ENCODE assay signal across 22 cellular contexts in genomic region chr1:67525053-67525760, GRCh38.
DNase-seq lines count a peak whose midpoint lies in the region; ATAC-seq, FAIRE-seq and TF ChIP-seq lines count a peak whose summit lies in the region.
"Had no signal": no experiment of that assay in that cellular context is flagged by ENCODE, and none has a peak within 500 bp of the region (broad histone marks: within the 10 kb centered on the region; RNA-seq: fewer than 3 reads in every experiment).

No MANE protein-coding gene starts in this region.

- H2BK120ac ChIP-seq in IMR-90 (ENCODE audit: low read depth, low read length): no peak overlapping the region

- no peak overlapping the region for H3K4me3 ChIP-seq in IMR-90 (ENCODE audit: insufficient read depth, low read depth, low read length)
- H3K4me3 ChIP-seq in HepG2 (replicated peaks in 1 of 3; ENCODE audit: insufficient read depth in 1 of 3, low read depth in 2 of 3, low read length in 3 of 3): 0 out of 6 replicates have a peak overlapping the region, but pooled peaks of 1 of the 3 experiments have one; percentile 15
- no peak overlapping the region for H3K4me3 ChIP-seq in naive thymus-derived CD4-positive, alpha-beta T cell (ENCODE audit: low read length)
- H3K4me3 ChIP-seq in SJCRH30: no peak overlapping the region
- H3K4me3 ChIP-seq: A549; BLaER1 treated with 17β-estradiol and CSF1 and Interleukin-3, amounts not matched to agents 10 nM and 100 nM had no signal

- no peaks in the 10 kb centered on the region for H3K9me3 ChIP-seq in IMR-90 (ENCODE audit: control insufficient read depth, insufficient read depth, low read length)
- no peaks in the 10 kb centered on the region for H3K9me3 ChIP-seq in HepG2 (ENCODE audit: low read length)
- H3K9me3 ChIP-seq in naive thymus-derived CD4-positive, alpha-beta T cell (ENCODE audit: control insufficient read depth in 2 of 3, low read length in 3 of 3): no peaks in the 10 kb centered on the region
- H3K9me3 ChIP-seq in SJCRH30 (replicated peaks): no peaks in the 10 kb centered on the region
- H3K9me3 ChIP-seq: A549; BLaER1 treated with 17β-estradiol and CSF1 and Interleukin-3, amounts not matched to agents 10 nM and 100 nM; Caco-2 had no signal

- no peaks in the 10 kb centered on the region for H3K79me1 ChIP-seq in IMR-90 (ENCODE audit: low read depth in 1 of 2, low read length in 2 of 2)

- peak; percentile 23 for FAIRE-seq in HepG2 (lab: Jason Lieb, UNC)
- FAIRE-seq: A549, GM12892 had no signal

- no CpG with 5 or more reads among the region's 2 CpGs for WGBS in IMR-90 (ENCODE audit: extremely low coverage in 2 of 2, insufficient read length in 1 of 2), 2 experiments
- WGBS in HepG2 (ENCODE audit: low lambda C conversion rate): 54% methylated on average over 2 of the region's 2 CpGs

- BruUV-seq in IMR-90 (replicated peaks; lab: Mats Ljungman, UMichigan): no TSS peak
- BruUV-seq in HepG2 (replicated peaks; lab: Mats Ljungman, UMichigan): no TSS peak

- no peak overlapping the region for H2BK5ac ChIP-seq in IMR-90 (ENCODE audit: low read depth, low read length, poor library complexity, severe bottlenecking)

- DNase-seq in IMR-90 (no peak), epithelial cell of prostate (ENCODE audit: low read depth, low spot score) (no peak), HepG2 (ENCODE audit: low spot score) (no peak), HPDE6-E6E7 (ENCODE audit: extremely low spot score) (no peak), CD1c-positive myeloid dendritic cell (ENCODE audit: extremely low spot score) (no peak), SJCRH30 (no peak)
- DNase-seq in naive thymus-derived CD4-positive, alpha-beta T cell: no peak
- DNase-seq: AML-193; Caco-2; CD8-positive, alpha-beta T cell; GF-D8; KG1; MM.1S; NCI-H1048; NCI-H1694; NCI-H2029 treated with DMSO at 0.1 percent for 48 hours; NCI-H526 treated with DMSO at 0.1 percent for 48 hours; Right ventricle myocardium superior; RPMI8226 had no signal

- in situ Hi-C loops in IMR-90 (cut with MboI; ENCODE audit: low sequenced_read_pairs) (loop anchor here (10.0 to 25.0 kb wide), 2 partner anchors 580 to 837 kb away; no protein-coding TSS in a partner anchor), HepG2 (cut with HindIII; ENCODE audit: extremely low pct_ligation_motif_present, low pct_unique_long_range_greater_than_20kb) (no loop called here)

- no peak for TF ChIP-seq RAD21 in IMR-90 (IDR thresholded peaks at IDR 0.05; ENCODE audit: low read length)
- no peak for TF ChIP-seq RAD21 in HepG2 (CRISPR knock-in tag; IDR thresholded peaks at IDR 0.05)

- no peak overlapping the region for H3K4ac ChIP-seq in IMR-90 (ENCODE audit: low read depth, low read length)

- H3K4me2 ChIP-seq in IMR-90 (ENCODE audit: low read depth, low read length) (no peak overlapping the region), HepG2 (ENCODE audit: low read depth, low read length) (peak overlapping the region; percentile 64)
- H3K4me2 ChIP-seq: A549 had no signal

- H3K27ac Mint-ChIP-seq in naive thymus-derived CD4-positive, alpha-beta T cell: no peak overlapping the region
- H3K27ac Mint-ChIP-seq: CD8-positive, alpha-beta T cell had no signal

- H3K14ac ChIP-seq in IMR-90 (replicated peaks; ENCODE audit: low read depth, low read length): no peak overlapping the region

- no peak for TF ChIP-seq POLR2A in IMR-90 (IDR thresholded peaks at IDR 0.05; ENCODE audit: low read depth, low read length)
- TF ChIP-seq POLR2A in HepG2 (IDR thresholded peaks at IDR 0.05; ENCODE audit: insufficient read depth in 1 of 2, low read depth in 2 of 2, low read length in 2 of 2): no peak

- no peak overlapping the region for H3K56ac ChIP-seq in IMR-90 (ENCODE audit: extremely low read depth, insufficient read depth, low read length)

- H2AK5ac ChIP-seq in IMR-90 (ENCODE audit: low read depth, low read length): no peak overlapping the region

- POLR2A ChIA-PET in IMR-90 (lab: Charles Lee; ENCODE audit: unreplicated experiment): no interaction called here
- POLR2A ChIA-PET in HepG2 (lab: Yijun Ruan, JAX): interaction anchor here (1.5 to 2.9 kb wide), 3 partner anchors 9 to 160 kb away, joined by 7 to 16 read pairs (median 11); partner anchors contain the start of gene GADD45A
- POLR2A ChIA-PET in naive thymus-derived CD4-positive, alpha-beta T cell (lab: Charles Lee): no interaction called here

- H3K4me1 ChIP-seq in IMR-90 (ENCODE audit: control insufficient read depth, insufficient read depth, low read length) (no peaks in the 10 kb centered on the region), HepG2 (ENCODE audit: insufficient read depth, low read length) (peaks cover 80% of the 10 kb centered on the region), SJCRH30 (no peaks in the 10 kb centered on the region)
- no peaks in the 10 kb centered on the region for H3K4me1 ChIP-seq in naive thymus-derived CD4-positive, alpha-beta T cell (ENCODE audit: control insufficient read depth in 2 of 2, insufficient read depth in 2 of 2, low read length in 2 of 2)
- H3K4me1 ChIP-seq: A549 had no signal

- no peak overlapping the region for H4K91ac ChIP-seq in IMR-90 (ENCODE audit: insufficient read depth, low read depth, low read length)

- H2BK15ac ChIP-seq in IMR-90 (ENCODE audit: low read depth, low read length): no peak overlapping the region

- H3K9ac ChIP-seq in IMR-90 (ENCODE audit: low read depth, low read length) (no peak overlapping the region), HepG2 (ENCODE audit: insufficient read depth, low read depth, low read length) (peak overlapping the region; percentile 49)
- H3K9ac ChIP-seq: BLaER1 treated with 17β-estradiol and CSF1 and Interleukin-3, amounts not matched to agents 10 nM and 100 nM had no signal

- H3K27ac ChIP-seq in IMR-90 (ENCODE audit: insufficient read depth, low read length) (no peak overlapping the region), epithelial cell of prostate (peak overlapping the region; percentile 44), HepG2 (ENCODE audit: extremely low read length, insufficient read depth, low read length) (peak overlapping the region; percentile 78), SJCRH30 (no peak overlapping the region)
- no peak overlapping the region for H3K27ac ChIP-seq in naive thymus-derived CD4-positive, alpha-beta T cell (ENCODE audit: low read depth, low read length)
- H3K27ac ChIP-seq: A549; BLaER1 treated with 17β-estradiol and CSF1 and Interleukin-3, amounts not matched to agents 10 nM and 100 nM had no signal

- H4K5ac ChIP-seq in IMR-90 (ENCODE audit: low read depth, low read length): no peak overlapping the region

- no peaks in the 10 kb centered on the region for H3K36me3 Mint-ChIP-seq in naive thymus-derived CD4-positive, alpha-beta T cell
- H3K36me3 Mint-ChIP-seq: CD8-positive, alpha-beta T cell had no signal

- H4K20me1 ChIP-seq in IMR-90 (ENCODE audit: insufficient read depth, low read length) (no peaks in the 10 kb centered on the region), HepG2 (ENCODE audit: insufficient read depth, low read length) (no peaks in the 10 kb centered on the region)
- H4K20me1 ChIP-seq: BLaER1 treated with 17β-estradiol and CSF1 and Interleukin-3, amounts not matched to agents 10 nM and 100 nM had no signal

- H3K23ac ChIP-seq in IMR-90 (ENCODE audit: low read depth, low read length): no peak overlapping the region

- ATAC-seq in IMR-90 (ENCODE audit: low read depth) (no peak), HepG2 (peak; percentile 85)
- no peak for ATAC-seq in naive thymus-derived CD4-positive, alpha-beta T cell
- ATAC-seq: CD8-positive, alpha-beta T cell had no signal

- no peak overlapping the region for H2AK9ac ChIP-seq in IMR-90 (replicated peaks; ENCODE audit: low read depth, low read length, poor library complexity)

- no peak overlapping the region for H3K4me3 Mint-ChIP-seq in naive thymus-derived CD4-positive, alpha-beta T cell
- H3K4me3 Mint-ChIP-seq: CD8-positive, alpha-beta T cell had no signal

- dilution Hi-C loops in IMR-90 (cut with HindIII; ENCODE audit: low sequenced_read_pairs, unreplicated experiment): no loop called here

- peaks cover 8 to 38% (median 15%) of the 10 kb centered on the region in 5 donors for H3K27me3 Mint-ChIP-seq in naive thymus-derived CD4-positive, alpha-beta T cell

- CTCF ChIA-PET in IMR-90 (lab: Yijun Ruan, JAX) (no interaction called here), HepG2 (lab: Yijun Ruan, JAX; ENCODE audit: low intra/inter-chr PET ratio, low total read pairs) (no interaction called here)
- CTCF ChIA-PET in naive thymus-derived CD4-positive, alpha-beta T cell (lab: Charles Lee): no interaction called here

- H3K4me1 Mint-ChIP-seq in naive thymus-derived CD4-positive, alpha-beta T cell: peaks cover 0 to 5% (median 0%) of the 10 kb centered on the region in 7 donors

- H3K36me3 ChIP-seq in IMR-90 (ENCODE audit: control insufficient read depth, insufficient read depth, low read length) (no peaks in the 10 kb centered on the region), HepG2 (replicated peaks in 1 of 2; ENCODE audit: control insufficient read depth in 1 of 2, insufficient read depth in 2 of 2, low read length in 2 of 2) (no peaks in the 10 kb centered on the region), SJCRH30 (no peaks in the 10 kb centered on the region)
- no peaks in the 10 kb centered on the region for H3K36me3 ChIP-seq in naive thymus-derived CD4-positive, alpha-beta T cell (ENCODE audit: control insufficient read depth in 2 of 3, insufficient read depth in 3 of 3, low read length in 3 of 3)
- H3K36me3 ChIP-seq: BLaER1 treated with 17β-estradiol and CSF1 and Interleukin-3, amounts not matched to agents 10 nM and 100 nM had no signal

- H4K8ac ChIP-seq in IMR-90 (ENCODE audit: low read depth in 2 of 2, low read length in 2 of 2): no peak overlapping the region

- no peak overlapping the region for H3K18ac ChIP-seq in IMR-90 (ENCODE audit: low read depth, low read length)

- intact Hi-C loops in IMR-90 (cut with micrococcal nuclease): no loop called here
- intact Hi-C loops in HepG2 (cut with micrococcal nuclease; ENCODE audit: unreplicated experiment): no loop called here
- intact Hi-C loops in naive thymus-derived CD4-positive, alpha-beta T cell (cut with micrococcal nuclease): no loop called here

- TF ChIP-seq EP300 in HepG2 (IDR thresholded peaks at IDR 0.05; ENCODE audit: low read depth in 2 of 2, low read length in 2 of 2) (no peak), HepG2 (CRISPR knock-in tag; IDR thresholded peaks at IDR 0.05; ENCODE audit: borderline replicate concordance) (no peak)

- no peaks in the 10 kb centered on the region; the same call in 1 of the 2 replicates for H3K9me1 ChIP-seq in IMR-90 (ENCODE audit: insufficient read depth, low read length)

- no peaks in the 10 kb centered on the region for H3K79me2 ChIP-seq in HepG2 (ENCODE audit: insufficient read depth, low read length)

- H3K27me3 ChIP-seq in IMR-90 (ENCODE audit: control insufficient read depth, insufficient read depth, low read length) (peaks cover 6% of the 10 kb centered on the region; the same call in 1 of the 2 replicates), HepG2 (ENCODE audit: control insufficient read depth in 1 of 2, insufficient read depth in 2 of 2, low read length in 2 of 2) (no peaks in the 10 kb centered on the region), SJCRH30 (no peaks in the 10 kb centered on the region; the same call in 1 of the 2 replicates)
- H3K27me3 ChIP-seq in naive thymus-derived CD4-positive, alpha-beta T cell (ENCODE audit: control insufficient read depth in 2 of 2, insufficient read depth in 2 of 2, low read length in 2 of 2): no peaks in the 10 kb centered on the region
- H3K27me3 ChIP-seq: BLaER1 treated with 17β-estradiol and CSF1 and Interleukin-3, amounts not matched to agents 10 nM and 100 nM had no signal

- TF ChIP-seq CTCF in IMR-90 (conservative IDR thresholded peaks at IDR 0.05; ENCODE audit: low read depth, low read length) (no peak), HepG2 (CRISPR knock-in tag; IDR thresholded peaks at IDR 0.05) (no peak)

- H2BK20ac ChIP-seq in IMR-90 (ENCODE audit: low read depth, low read length): no peak overlapping the region

- peaks cover 0 to 2% (median 0%) of the 10 kb centered on the region in 11 donors for H3K9me3 Mint-ChIP-seq in naive thymus-derived CD4-positive, alpha-beta T cell
- H3K9me3 Mint-ChIP-seq: CD8-positive, alpha-beta T cell had no signal

- H2AFZ ChIP-seq in IMR-90 (replicated peaks; ENCODE audit: low read length, poor library complexity): peak overlapping the region; percentile 16
- peak overlapping the region; percentile 37 for H2AFZ ChIP-seq in HepG2 (ENCODE audit: low read length)

Comparison
In these comparisons a context has a peak if more than half of its experiments do, and no peak if none do; other contexts are left out.
1. H3K27ac ChIP-seq: peak in epithelial cell of prostate (single experiment) and HepG2 (single experiment); none in IMR-90 (single experiment), naive thymus-derived CD4-positive, alpha-beta T cell (single experiment) and SJCRH30 (single experiment).